In the genomic region with DNA sequence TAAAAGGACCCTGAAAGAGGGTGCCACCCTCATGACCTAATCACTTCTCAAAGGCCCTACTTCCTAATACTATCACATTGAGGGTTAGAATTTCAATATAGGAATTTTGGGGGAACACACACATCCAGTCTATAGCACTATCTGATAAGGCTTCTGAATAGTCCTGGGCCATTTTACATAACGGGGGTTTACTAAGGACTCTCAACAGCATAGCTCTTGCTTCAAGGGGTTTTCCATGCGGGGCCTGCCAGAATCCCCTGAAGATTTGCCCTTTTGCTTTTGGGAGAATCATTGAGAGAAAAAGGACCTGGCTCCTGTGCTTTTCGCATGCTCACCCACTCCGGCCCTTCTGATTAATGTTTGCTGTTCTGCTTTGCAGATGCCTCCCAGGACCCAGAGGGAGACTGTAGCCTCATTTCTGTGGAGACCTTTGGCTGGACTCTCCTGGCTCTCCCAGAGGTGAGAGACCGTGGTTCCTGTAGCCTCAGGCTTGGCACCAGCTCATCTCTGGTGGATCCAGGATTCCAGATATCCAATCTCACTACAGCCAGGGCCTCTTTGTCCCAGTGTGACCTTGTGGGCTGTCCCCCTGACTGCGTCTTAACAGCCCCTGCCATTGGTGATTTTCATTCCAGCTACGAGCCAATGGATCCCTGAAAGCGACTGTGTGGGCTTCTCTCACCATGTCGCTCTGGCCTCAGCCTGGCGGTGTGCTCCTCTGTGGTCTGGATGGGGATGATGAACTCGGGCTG, we compare ENCODE assay signal across 26 cellular contexts.
DNase-seq lines count a peak whose midpoint lies in the region; ATAC-seq and TF ChIP-seq lines count a peak whose summit lies in the region.
"Had no signal": no experiment of that assay in that cellular context is flagged by ENCODE, and none has a peak within 500 bp of the region (broad histone marks: within the 10 kb centered on the region; RNA-seq: fewer than 3 reads in every experiment).

No MANE protein-coding gene starts in this region.

- intact Hi-C loops in heart right ventricle (cut with DNase I): no loop called here
- intact Hi-C loops in posterior vena cava (cut with DNase I): no loop called here
- intact Hi-C loops in transverse colon (cut with DNase I; ENCODE audit: low total_unique reads): no loop called here

- H3K4me3 ChIP-seq in heart right ventricle (no peak overlapping the region), transverse colon (no peak overlapping the region), Peyer's patch (no peak overlapping the region)
- H3K4me3 ChIP-seq: left lung, testis, uterus had no signal

- DNase-seq in heart right ventricle (peak; percentile 31 to 46), posterior vena cava (ENCODE audit: low spot score) (peak; percentile 84), transverse colon (no peak), Peyer's patch (no peak), NCI-H2029 treated with DMSO at 0.1 percent for 48 hours (lab: John Stamatoyannopoulos, UW) (no peak)
- no peak for DNase-seq in activated naive CD4-positive, alpha-beta T cell treated with anti-CD3 and anti-CD28 coated beads, Interleukin-2, amount 50 U/mL, for 16 hours
- DNase-seq: activated CD4-positive, alpha-beta T cell treated with anti-CD3 and anti-CD28 coated beads for 36 hours; activated effector memory CD4-positive, alpha-beta T cell treated with Interleukin-2 at 50 U/mL for 16 hours; activated naive CD8-positive, alpha-beta T cell treated with anti-CD3 and anti-CD28 coated beads for 36 hours; cerebellar nuclear complex; Kasumi-1; left lung; midbrain; MV-4-11; NCI-H1436 treated with DMSO at 0.1 percent for 48 hours; NCI-H446 treated with DMSO at 0.1 percent for 48 hours; retina; SK-N-SH; stimulated activated CD4-positive, alpha-beta T cell treated with anti-CD3 and anti-CD28 coated beads, Interleukin-12 subunit alpha, Interleukin-12 subunit beta, amount 100 ng/mL, for 4 hours; stimulated activated CD4-positive, alpha-beta T cell treated with anti-CD3 and anti-CD28 coated beads, Interleukin-4, amount 100 ng/mL, for 24 hours; T-helper 17 cell; testis; uterus had no signal

- TF ChIP-seq POLR2A in transverse colon (IDR thresholded peaks at IDR 0.05): no peak
- no peak for TF ChIP-seq POLR2A in Peyer's patch (IDR thresholded peaks at IDR 0.05)

- ATAC-seq in HG03045 (IDR thresholded peaks at IDR 0.05; ENCODE audit: unreplicated experiment) (peak; percentile 55), heart right ventricle (peak; percentile 28 to 83 (median 68))
- ATAC-seq: activated CD4-positive, alpha-beta T cell treated with anti-CD3 and anti-CD28 coated beads for 36 hours; left lung; natural killer cell treated with Interleukin-12 subunit alpha and Interleukin-12 subunit beta and Interleukin-15 and Interleukin-18, amount 100 ng/mL, for 72 hours; stimulated activated effector memory CD8-positive, alpha-beta T cell treated with anti-CD3 and anti-CD28 coated beads, Interleukin-12 subunit alpha, Interleukin-12 subunit beta, amount 100 ng/mL, for 72 hours; T-helper 17 cell had no signal

- WGBS in heart right ventricle, 2 donors: 57 to 66% methylated on average over 11 of the region's 11 CpGs
- 73 to 100% methylated on average over 1 to 11 of the region's 11 CpGs for WGBS in transverse colon (ENCODE audit: low coverage in 1 of 2), 2 donors

- H3K36me3 ChIP-seq in heart right ventricle (peaks cover 0 to 5% (median 0%) of the 10 kb centered on the region in 9 donors), transverse colon (no peaks in the 10 kb centered on the region), Peyer's patch (no peaks in the 10 kb centered on the region)
- H3K36me3 ChIP-seq: left lung, uterus had no signal

- TF ChIP-seq CTCF in heart right ventricle (IDR thresholded peaks at IDR 0.05) (no peak), transverse colon (IDR thresholded peaks at IDR 0.05) (no peak), Peyer's patch (IDR thresholded peaks at IDR 0.05) (no peak)

- H3K9me3 ChIP-seq in heart right ventricle (no peaks in the 10 kb centered on the region), transverse colon (no peaks in the 10 kb centered on the region), Peyer's patch (no peaks in the 10 kb centered on the region)
- H3K9me3 ChIP-seq: left lung, SK-N-SH, testis, uterus had no signal

- H3K27me3 ChIP-seq in heart right ventricle: no peaks in the 10 kb centered on the region
- no peaks in the 10 kb centered on the region for H3K27me3 ChIP-seq in transverse colon
- no peaks in the 10 kb centered on the region for H3K27me3 ChIP-seq in Peyer's patch
- H3K27me3 ChIP-seq: left lung, testis, uterus had no signal

- no peak for TF ChIP-seq EP300 in transverse colon (IDR thresholded peaks at IDR 0.05; ENCODE audit: low read depth)

- peaks cover 14 to 62% (median 23%) of the 10 kb centered on the region in 9 donors for H3K4me1 ChIP-seq in heart right ventricle
- H3K4me1 ChIP-seq in transverse colon: peaks cover 9 to 26% (median 11%) of the 10 kb centered on the region in 4 donors
- H3K4me1 ChIP-seq in Peyer's patch: peaks cover 0 to 16% (median 0%) of the 10 kb centered on the region in 4 donors

- in situ Hi-C loops in transverse colon (cut with MboI; ENCODE audit: low pct_ligation_motif_present in 1 of 4, low pct_unique_long_range_greater_than_20kb in 1 of 4, low sequenced_read_pairs in 3 of 4): no loop called here

- H3K27ac ChIP-seq in heart right ventricle (peak overlapping the region in 4 of 10 donors; percentile 28 to 60 (median 40)), transverse colon (peak overlapping the region; percentile 33 to 63 (median 50)), Peyer's patch (peak overlapping the region in 1 of 4 donors; percentile 38)
- H3K27ac ChIP-seq: left lung, testis, uterus had no signal

Comparison
In these comparisons a context has a peak if more than half of its experiments do, and no peak if none do; other contexts are left out.
1. DNase-seq: peak in heart right ventricle (2 of 2) and posterior vena cava (single experiment); none in transverse colon (single experiment), Peyer's patch (0 of 3), NCI-H2029 treated with DMSO at 0.1 percent for 48 hours (single experiment) and activated naive CD4-positive, alpha-beta T cell treated with anti-CD3 and anti-CD28 coated beads, Interleukin-2, amount 50 U/mL, for 16 hours (single experiment).